In the genomic region with DNA sequence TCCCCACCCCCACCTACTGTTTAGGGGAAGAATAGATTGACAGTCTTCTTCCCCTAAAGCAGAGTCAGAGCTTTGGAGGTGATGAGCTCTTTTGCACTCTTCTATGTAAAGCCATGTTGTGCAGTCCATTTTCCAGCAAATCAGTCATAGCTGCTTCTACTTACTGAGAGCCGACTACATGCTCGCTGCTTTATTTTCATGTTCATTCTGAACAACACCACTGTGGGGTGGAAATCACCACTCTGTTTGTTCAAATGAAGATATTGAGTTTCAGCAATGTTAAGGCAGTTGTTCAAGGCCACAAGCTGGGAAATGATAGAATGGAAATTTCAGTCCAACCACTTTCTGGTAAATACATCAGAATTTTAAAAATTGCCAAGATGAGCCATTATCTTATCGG, we compare ENCODE assay signal across 21 cellular contexts.
DNase-seq lines count a peak whose midpoint lies in the region; ATAC-seq, FAIRE-seq and TF ChIP-seq lines count a peak whose summit lies in the region.
"Had no signal": no experiment of that assay in that cellular context is flagged by ENCODE, and none has a peak within 500 bp of the region (broad histone marks: within the 10 kb centered on the region; RNA-seq: fewer than 3 reads in every experiment).

No MANE protein-coding gene starts in this region.

- no peaks in the 10 kb centered on the region for H3F3A ChIP-seq in GM23338 (replicated peaks; ENCODE audit: low read depth)

- H3K27me3 Mint-ChIP-seq in activated CD4-positive, alpha-beta T cell treated with anti-CD3 and anti-CD28 coated beads, Interleukin-2, amount 10 ng/mL, durations not matched to agents 24 days and 14 days, result peaks cover 3% of the 10 kb centered on the region
- no peaks in the 10 kb centered on the region for H3K27me3 Mint-ChIP-seq in GM23338 (ENCODE audit: insufficient read depth, low read depth, poor library complexity)
- H3K27me3 Mint-ChIP-seq in activated CD4-positive, alpha-beta memory T cell treated with anti-CD3 and anti-CD28 coated beads for 36 hours, result peaks cover 4% of the 10 kb centered on the region
- H3K27me3 Mint-ChIP-seq in nephron progenitor cell (ENCODE audit: low read depth, poor library complexity), result peaks cover 13% of the 10 kb centered on the region

- no peak for TF ChIP-seq POLR2A in H54 (IDR thresholded peaks at IDR 0.05; ENCODE audit: low read depth, low read length)

- peak overlapping the region; percentile 32; the same call in 1 of the 2 replicates for H2AFZ ChIP-seq in GM23338

- H3K4me1 Mint-ChIP-seq in activated CD4-positive, alpha-beta T cell treated with anti-CD3 and anti-CD28 coated beads, Interleukin-2, amount 10 ng/mL, durations not matched to agents 24 days and 14 days, result peaks cover 28% of the 10 kb centered on the region
- H3K4me1 Mint-ChIP-seq in GM23338 (peaks cover 7% of the 10 kb centered on the region), nephron progenitor cell (peaks cover 20% of the 10 kb centered on the region)
- H3K4me1 Mint-ChIP-seq in activated CD4-positive, alpha-beta memory T cell treated with anti-CD3 and anti-CD28 coated beads for 36 hours (ENCODE audit: low read depth), result peaks cover 19% of the 10 kb centered on the region

- peaks cover 10% of the 10 kb centered on the region; the same call in 1 of the 2 replicates for H3K9me2 ChIP-seq in GM23338 (ENCODE audit: insufficient read depth)

- no peaks in the 10 kb centered on the region for H4K20me1 ChIP-seq in GM23338 (replicated peaks; ENCODE audit: insufficient read depth)

- H3K4me2 ChIP-seq in GM23338, result no peak overlapping the region

- no peaks in the 10 kb centered on the region for H3K36me3 ChIP-seq in GM23338 (ENCODE audit: insufficient read depth)
- H3K36me3 ChIP-seq: BE2C, HAP-1 had no signal

- POLR2A ChIA-PET in activated CD4-positive, alpha-beta memory T cell treated with anti-CD3 and anti-CD28 coated beads for 36 hours (lab: Charles Lee), result interaction anchor here (0.9 to 1.0 kb wide), 2 partner anchors 10 to 87 kb away, joined by 3 to 6 read pairs; no protein-coding TSS in a partner anchor

- no peak for DNase-seq in activated CD4-positive, alpha-beta T cell treated with anti-CD3 and anti-CD28 coated beads, Interleukin-2, amount 10 ng/mL, durations not matched to agents 24 days and 14 days
- DNase-seq in activated CD4-positive, alpha-beta T cell treated with anti-CD3 and anti-CD28 coated beads, Interleukin-2, amount 50 U/mL, for 4 hours, result no peak
- no peak for DNase-seq in GM23338 (ENCODE audit: low spot score)
- peak; percentile 21 for DNase-seq in activated CD4-positive, alpha-beta memory T cell treated with anti-CD3 and anti-CD28 coated beads for 36 hours
- DNase-seq in nephron progenitor cell, result no peak
- DNase-seq in NCI-H146 (lab: John Stamatoyannopoulos, UW), result no peak
- no peak for DNase-seq in H54 (ENCODE audit: insufficient read length, low spot score)
- no peak for DNase-seq in effector CD4-positive, alpha-beta T cell
- DNase-seq: 8988T; BE2C; CD4-positive, alpha-beta T cell; IMR-90; Karpas-422; MM.1S; NCI-H1105; NCI-H187; NCI-H2171; NCI-H446; NCI-H69 had no signal

- peaks cover 10% of the 10 kb centered on the region for H3K9me3 Mint-ChIP-seq in activated CD4-positive, alpha-beta T cell treated with anti-CD3 and anti-CD28 coated beads, Interleukin-2, amount 10 ng/mL, durations not matched to agents 24 days and 14 days
- H3K9me3 Mint-ChIP-seq in GM23338, result no peaks in the 10 kb centered on the region; the same call in 2 of the 3 replicates
- no peaks in the 10 kb centered on the region for H3K9me3 Mint-ChIP-seq in activated CD4-positive, alpha-beta memory T cell treated with anti-CD3 and anti-CD28 coated beads for 36 hours
- H3K9me3 Mint-ChIP-seq in nephron progenitor cell, result no peaks in the 10 kb centered on the region
- H3K9me3 Mint-ChIP-seq: CD4-positive, alpha-beta T cell had no signal

- H3K4me3 Mint-ChIP-seq in activated CD4-positive, alpha-beta T cell treated with anti-CD3 and anti-CD28 coated beads, Interleukin-2, amount 10 ng/mL, durations not matched to agents 24 days and 14 days, result peak overlapping the region; percentile 60
- H3K4me3 Mint-ChIP-seq in GM23338 (no peak overlapping the region), nephron progenitor cell (no peak overlapping the region)
- no peak overlapping the region for H3K4me3 Mint-ChIP-seq in activated CD4-positive, alpha-beta memory T cell treated with anti-CD3 and anti-CD28 coated beads for 36 hours
- H3K4me3 Mint-ChIP-seq: CD4-positive, alpha-beta T cell had no signal

- H3K4me3 ChIP-seq in GM23338, result no peak overlapping the region
- H3K4me3 ChIP-seq: HAP-1 had no signal

- H3K36me3 Mint-ChIP-seq in activated CD4-positive, alpha-beta T cell treated with anti-CD3 and anti-CD28 coated beads, Interleukin-2, amount 10 ng/mL, durations not matched to agents 24 days and 14 days (ENCODE audit: low read depth), result no peaks in the 10 kb centered on the region
- H3K36me3 Mint-ChIP-seq in GM23338 (ENCODE audit: low read depth) (no peaks in the 10 kb centered on the region), nephron progenitor cell (ENCODE audit: low read depth) (no peaks in the 10 kb centered on the region)
- H3K36me3 Mint-ChIP-seq in activated CD4-positive, alpha-beta memory T cell treated with anti-CD3 and anti-CD28 coated beads for 36 hours, result no peaks in the 10 kb centered on the region

- H3K27me3 ChIP-seq in GM23338 (ENCODE audit: insufficient read depth), result no peaks in the 10 kb centered on the region
- H3K27me3 ChIP-seq: BE2C had no signal

- intact Hi-C loops in activated CD4-positive, alpha-beta T cell treated with anti-CD3 and anti-CD28 coated beads, Interleukin-2, amount 10 ng/mL, durations not matched to agents 24 days and 14 days (cut with micrococcal nuclease), result loop anchor here (2.0 to 5.0 kb wide), 2 partner anchors 44 to 88 kb away; partner anchors contain the start of gene INSIG2
- intact Hi-C loops in activated CD4-positive, alpha-beta memory T cell treated with anti-CD3 and anti-CD28 coated beads for 36 hours (cut with micrococcal nuclease), result loop anchor here (2.0 kb wide), 2 partner anchors 46 to 88 kb away; partner anchors contain the start of gene INSIG2

- TF ChIP-seq CTCF in GM23338 (conservative IDR thresholded peaks at IDR 0.05; ENCODE audit: low read depth in 2 of 2) (no peak), nephron progenitor cell (IDR thresholded peaks at IDR 0.05) (no peak)

- FAIRE-seq in H54 (lab: Jason Lieb, UNC), result no peak
- FAIRE-seq: RCC 7860 had no signal

- H3K4me1 ChIP-seq in GM23338 (ENCODE audit: insufficient read depth), result no peaks in the 10 kb centered on the region
- H3K4me1 ChIP-seq: BE2C, HAP-1 had no signal

- H3K27ac Mint-ChIP-seq in activated CD4-positive, alpha-beta T cell treated with anti-CD3 and anti-CD28 coated beads, Interleukin-2, amount 10 ng/mL, durations not matched to agents 24 days and 14 days, result peak overlapping the region; percentile 94
- H3K27ac Mint-ChIP-seq in GM23338 (no peak overlapping the region), nephron progenitor cell (peak overlapping the region; percentile 24)
- peak overlapping the region; percentile 78 for H3K27ac Mint-ChIP-seq in activated CD4-positive, alpha-beta memory T cell treated with anti-CD3 and anti-CD28 coated beads for 36 hours
- H3K27ac Mint-ChIP-seq: CD4-positive, alpha-beta T cell had no signal

- no peak for ATAC-seq in GM23338

- H3K79me2 ChIP-seq in GM23338 (replicated peaks; ENCODE audit: insufficient read depth), result no peaks in the 10 kb centered on the region

- CTCF ChIA-PET in activated CD4-positive, alpha-beta memory T cell treated with anti-CD3 and anti-CD28 coated beads for 36 hours (lab: Charles Lee), result interaction anchor here (0.6 to 0.8 kb wide), 2 partner anchors 46 to 94 kb away, joined by 3 read pairs; no protein-coding TSS in a partner anchor

- H3K27ac ChIP-seq in GM23338 (ENCODE audit: low read depth), result no peak overlapping the region

TF ChIP-seq in GM23338, 12 proteins besides CTCF, POLR2A, EP300 and RAD21:
- TF ChIP-seq REST (IDR thresholded peaks at IDR 0.05; ENCODE audit: unreplicated experiment), result no peak
- no peak for TF ChIP-seq CREB1 (CRISPR knock-in tag; IDR thresholded peaks at IDR 0.05; ENCODE audit: low read depth)
- no peak for TF ChIP-seq POLR2AphosphoS5 (IDR thresholded peaks at IDR 0.05; ENCODE audit: low read depth)
- no peak for TF ChIP-seq JUNB (IDR thresholded peaks at IDR 0.05; ENCODE audit: unreplicated experiment)
- no peak for TF ChIP-seq EZH2phosphoT487 (IDR thresholded peaks at IDR 0.05; ENCODE audit: unreplicated experiment)
- no peak for TF ChIP-seq STAT1 (IDR thresholded peaks at IDR 0.05; ENCODE audit: unreplicated experiment)
- TF ChIP-seq ZNF114 (CRISPR knock-in tag; IDR thresholded peaks at IDR 0.05), result no peak
- no peak for TF ChIP-seq EZH2 (IDR thresholded peaks at IDR 0.05; ENCODE audit: low read depth, unreplicated experiment)
